ENCODE assay signal across 15 cellular contexts in the genomic region with DNA sequence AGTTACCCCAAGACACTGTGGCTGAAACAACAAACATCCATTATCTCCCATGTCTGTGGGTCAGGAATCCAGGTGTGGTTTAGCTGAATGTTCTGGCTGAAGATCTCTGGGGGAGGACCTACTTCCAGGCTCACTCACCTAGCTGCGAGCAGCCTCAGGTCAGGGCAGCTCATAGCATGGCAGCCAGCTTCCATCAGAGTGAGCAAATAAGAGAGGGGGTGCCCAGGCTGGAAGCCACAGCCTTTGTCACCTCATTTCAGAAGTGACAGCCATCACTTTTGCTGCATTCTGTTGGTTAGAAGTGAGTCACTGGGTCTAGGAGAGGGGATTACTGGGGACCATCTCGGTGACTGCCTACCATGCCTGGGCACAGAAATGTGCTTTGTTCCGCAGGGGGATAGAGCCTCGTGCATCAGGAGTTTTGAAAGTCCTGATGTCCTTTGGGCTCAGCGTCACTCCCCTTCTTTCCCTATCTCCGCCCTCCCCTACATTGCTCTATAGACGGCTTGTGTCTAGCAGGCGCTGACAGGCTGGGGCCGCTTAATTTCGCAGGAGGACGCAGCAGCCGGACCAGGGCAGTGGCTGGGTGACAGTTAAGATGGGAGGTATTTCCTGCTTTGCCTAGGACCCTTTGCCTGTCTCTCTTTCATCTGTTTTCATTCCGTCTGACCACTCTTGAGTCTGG. TPM values are rescaled to one million over a fixed set of nuclear protein-coding genes. Genes with fewer than 3 reads are reported as not detected.
"Had no signal": no experiment of that assay in that cellular context is flagged by ENCODE, and none has a peak within 500 bp of the region (broad histone marks: within the 10 kb centered on the region; RNA-seq: fewer than 3 reads in every experiment).

No MANE protein-coding gene starts in this region.

- H3K4me2 ChIP-seq: hepatocyte, SK-N-SH had no signal

- H3K4me1 ChIP-seq: ascending aorta had no signal

- H3K27ac Mint-ChIP-seq: T-cell had no signal

- H3K4me3 ChIP-seq: ascending aorta, hepatocyte, ovary had no signal

- DNase-seq: activated gamma-delta T cell treated with Interleukin-2 at 50 U/mL for 16 hours; activated T-cell treated with anti-CD3 and anti-CD28 coated beads, Interleukin-2, amount 50 U/mL, for 48 hours; kidney; ovary; SK-N-SH; stimulated activated CD4-positive, alpha-beta T cell treated with anti-CD3 and anti-CD28 coated beads, Interleukin-1b, Interleukin-23, amount 100 ng/mL, for 48 hours; T-cell; T-helper 9 cell had no signal

- H3K27ac ChIP-seq: ascending aorta, hepatocyte, ovary had no signal

- H3K27me3 ChIP-seq: ascending aorta, hepatocyte, ovary had no signal

- H3K9me3 Mint-ChIP-seq: T-cell had no signal

- H3K36me3 ChIP-seq: ascending aorta, ovary had no signal

- H3K4me1 Mint-ChIP-seq: T-cell had no signal

- FAIRE-seq: kidney had no signal

- H3K36me3 Mint-ChIP-seq: T-cell had no signal

- H3K9me3 ChIP-seq: ascending aorta, ovary, SK-N-SH had no signal

- H3K9ac ChIP-seq: SK-N-SH had no signal

- H3K79me2 ChIP-seq: hepatocyte had no signal

- H3K4me3 Mint-ChIP-seq: T-cell had no signal

- H2AFZ ChIP-seq: hepatocyte had no signal

- ATAC-seq: activated CD4-positive, CD25-positive, alpha-beta regulatory T cell treated with anti-CD3 and anti-CD28 coated beads, Interleukin-2, amount 50 U/mL, for 24 hours; T-cell had no signal

RNA-seq across cellular contexts. Expression of a gene that starts 25.4 kb away (rescaled TPM):
- total RNA-seq: ascending aorta, kidney, liver, ovary, T-cell, urinary bladder had no signal
- polyA plus RNA-seq: esophagus, hepatocyte, liver, neural cell, ovary, urinary bladder had no signal

RNA-seq across cellular contexts. Expression of a gene that starts 38.1 kb away (rescaled TPM):
- total RNA-seq: ascending aorta had no signal
